Comparison of ENCODE assay signal across 27 cellular contexts in the genomic region with DNA sequence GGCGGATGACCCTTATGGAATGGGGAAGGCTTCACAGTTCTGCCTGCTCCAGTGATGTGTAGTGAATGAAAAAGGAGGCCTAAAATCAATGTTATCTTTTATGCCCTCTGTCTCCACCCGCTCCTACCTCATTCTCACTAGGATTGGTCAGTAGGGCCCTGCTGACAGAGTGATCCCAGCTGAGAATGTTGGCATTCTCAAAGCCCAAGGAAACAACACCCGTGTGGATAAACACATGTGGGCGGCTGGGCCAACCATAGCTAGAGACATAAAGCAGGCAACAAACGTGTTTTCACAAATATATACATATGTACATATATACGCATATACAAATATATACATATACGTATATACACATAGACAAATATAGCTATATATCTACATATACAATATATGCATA.
"Had no signal": no experiment of that assay in that cellular context is flagged by ENCODE, and none has a peak within 500 bp of the region (broad histone marks: within the 10 kb centered on the region; RNA-seq: fewer than 3 reads in every experiment).

No MANE protein-coding gene starts in this region.

- H3K27ac Mint-ChIP-seq: activated CD8-positive, alpha-beta memory T cell treated with anti-CD3 and anti-CD28 coated beads, Interleukin-2, amount 10 ng/mL, durations not matched to agents 7 days and 5 days; nephron had no signal

- H3K27me3 ChIP-seq: neutrophil, pancreas, right atrium auricular region, stomach, suprapubic skin, tibial nerve had no signal

- H3K4me3 Mint-ChIP-seq: activated CD8-positive, alpha-beta memory T cell treated with anti-CD3 and anti-CD28 coated beads, Interleukin-2, amount 10 ng/mL, durations not matched to agents 7 days and 5 days; nephron had no signal

- ATAC-seq: activated CD8-positive, alpha-beta memory T cell treated with anti-CD3 and anti-CD28 coated beads, Interleukin-2, amount 10 ng/mL, durations not matched to agents 7 days and 5 days; pancreas; psoas muscle; SK-N-SH treated with all-trans-retinoic acid at 6 μM for 48 hours had no signal

- H3K4me3 ChIP-seq: left ventricle myocardium inferior, pancreas, psoas muscle, right atrium auricular region, stomach, suprapubic skin, tibial nerve had no signal

- H3K27ac ChIP-seq: left ventricle myocardium inferior, neutrophil, pancreas, psoas muscle, right atrium auricular region, stomach, suprapubic skin, tibial nerve, WERI-Rb-1 had no signal

- H3K9me3 ChIP-seq: left ventricle myocardium inferior, neutrophil, pancreas, psoas muscle, right atrium auricular region, stomach, suprapubic skin, tibial nerve had no signal

- FAIRE-seq: TTC549, urothelium cell line had no signal

- DNase-seq: activated CD4-positive, alpha-beta T cell treated with anti-CD3 and anti-CD28 coated beads for 1 hour; activated CD4-positive, alpha-beta T cell treated with anti-CD3 and anti-CD28 coated beads, Interleukin-2, amount 50 U/mL, for 4 hours; activated CD8-positive, alpha-beta memory T cell treated with anti-CD3 and anti-CD28 coated beads, Interleukin-2, amount 10 ng/mL, durations not matched to agents 7 days and 5 days; activated naive CD4-positive, alpha-beta T cell treated with Interleukin-2 at 50 U/mL for 16 hours; activated T-cell treated with anti-CD3 and anti-CD28 coated beads for 4 hours; aorta; central memory CD4-positive, alpha-beta T cell; dermis blood vessel endothelial cell; effector memory CD4-positive, alpha-beta T cell; glutamatergic neuron; hippocampal formation; left ventricle myocardium inferior; midbrain; pancreas; psoas muscle; stimulated activated CD4-positive, alpha-beta T cell treated with anti-CD3 and anti-CD28 coated beads, Interleukin-12 subunit alpha, Interleukin-12 subunit beta, amount 100 ng/mL, for 4 hours; stimulated activated CD4-positive, alpha-beta T cell treated with anti-CD3 and anti-CD28 coated beads, Interleukin-4, amount 100 ng/mL, for 4 hours; stomach; WERI-Rb-1 had no signal
